Comparison of ENCODE assay signal across 26 cellular contexts in genomic region chrX:123311486-123311885, GRCh38.
"Had no signal": no experiment of that assay in that cellular context is flagged by ENCODE, and none has a peak within 500 bp of the region (broad histone marks: within the 10 kb centered on the region; RNA-seq: fewer than 3 reads in every experiment).

No MANE protein-coding gene starts in this region.

- H3K4me3 ChIP-seq: body of pancreas, colonic mucosa, esophagus muscularis mucosa, gastrocnemius medialis had no signal

- ATAC-seq: activated T-helper 17 cell treated with anti-CD3 and anti-CD28 coated beads, Interleukin-2, amount 50 U/mL, for 72 hours; body of pancreas; foreskin keratinocyte; gastrocnemius medialis had no signal

- H3K27ac ChIP-seq: body of pancreas, colonic mucosa, esophagus muscularis mucosa, foreskin keratinocyte, gastrocnemius medialis had no signal

- DNase-seq: activated CD4-positive, alpha-beta memory T cell treated with anti-CD3 and anti-CD28 coated beads, Interleukin-2, amount 10 ng/mL, durations not matched to agents 7 days and 5 days; activated CD4-positive, alpha-beta T cell treated with anti-CD3 and anti-CD28 coated beads for 1 hour; activated CD4-positive, alpha-beta T cell treated with anti-CD3 and anti-CD28 coated beads for 4 hours; activated CD4-positive, alpha-beta T cell treated with anti-CD3 and anti-CD28 coated beads, Interleukin-2, amount 10 ng/mL, durations not matched to agents 7 days and 5 days; activated CD4-positive, alpha-beta T cell treated with anti-CD3 and anti-CD28 coated beads, Interleukin-2, amount 50 U/mL, for 4 hours; activated CD8-positive, alpha-beta memory T cell treated with anti-CD3 and anti-CD28 coated beads, Interleukin-2, amount 50 U/mL, for 48 hours; activated effector memory CD4-positive, alpha-beta T cell treated with Interleukin-2 at 50 U/mL for 16 hours; activated gamma-delta T cell treated with Interleukin-2 at 50 U/mL for 16 hours; activated naive CD4-positive, alpha-beta T cell treated with anti-CD3 and anti-CD28 coated beads, Interleukin-2, amount 50 U/mL, for 16 hours; activated naive CD4-positive, alpha-beta T cell treated with Interleukin-2 at 50 U/mL for 16 hours; activated T-cell treated with anti-CD3 and anti-CD28 coated beads for 4 hours; activated T-cell treated with anti-CD3 and anti-CD28 coated beads, Interleukin-2, amount 50 U/mL, for 24 hours; amniotic stem cell; anterior cingulate cortex; body of pancreas; caudate nucleus; colonic mucosa; effector CD8-positive, alpha-beta T cell; endodermal cell; erythroblast; foreskin keratinocyte; gastrocnemius medialis; glutamatergic neuron; T-helper 2 cell had no signal

- H3K27me3 ChIP-seq: body of pancreas, colonic mucosa, esophagus muscularis mucosa, foreskin keratinocyte, gastrocnemius medialis had no signal

- H3K9me3 ChIP-seq: body of pancreas, colonic mucosa, esophagus muscularis mucosa, gastrocnemius medialis had no signal

- H3K36me3 ChIP-seq: colonic mucosa, esophagus muscularis mucosa, gastrocnemius medialis had no signal

- H3K4me1 ChIP-seq: body of pancreas, colonic mucosa, esophagus muscularis mucosa, foreskin keratinocyte, gastrocnemius medialis had no signal
